23 cellular contexts compared by ENCODE assay signal in the genomic region with DNA sequence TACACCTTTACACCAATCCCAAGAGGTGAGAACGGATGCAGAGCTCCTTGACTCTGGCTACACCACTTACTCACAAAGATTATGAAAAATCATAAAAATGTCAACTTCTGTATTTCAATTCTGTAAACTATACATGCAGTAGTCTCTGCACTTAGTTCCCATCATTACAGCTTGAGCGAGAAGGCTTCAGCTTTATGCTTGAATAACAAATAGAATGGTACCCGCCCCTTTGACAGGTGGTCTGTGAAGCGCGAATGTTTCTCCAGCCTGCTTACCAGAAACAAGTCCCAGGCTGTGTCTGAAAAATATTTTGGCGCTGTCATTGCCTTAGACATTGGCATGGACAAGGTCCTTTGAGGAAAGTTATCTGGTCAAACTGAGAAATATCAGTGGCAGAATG.
A peak's percentile ranks its signal among the peaks of the same experiment; 100 is the strongest.
DNase-seq lines count a peak whose midpoint lies in the region; ATAC-seq lines count a peak whose summit lies in the region.
"Had no signal": no experiment of that assay in that cellular context is flagged by ENCODE, and none has a peak within 500 bp of the region (broad histone marks: within the 10 kb centered on the region; RNA-seq: fewer than 3 reads in every experiment).

No MANE protein-coding gene starts in this region.

- H3K4me1 ChIP-seq in BLaER1 treated with 17β-estradiol and CSF1 and Interleukin-3, amounts not matched to agents 10 nM and 100 nM = peaks cover 0 to 13% (median 10%) of the 10 kb centered on the region in 10 experiments; a peak in 12 of 20 replicates
- H3K4me1 ChIP-seq: A549, Peyer's patch had no signal

- peaks cover 10% of the 10 kb centered on the region for H3K4me1 Mint-ChIP-seq in memory B cell
- peaks cover 17 to 36% of the 10 kb centered on the region in 2 donors for H3K4me1 Mint-ChIP-seq in stimulated activated naive B cell treated with anti-CD40 and anti-IgM and Interleukin-4, amounts not matched to agents 10 μg/mL and 1 μg/mL and 100 μg/mL, for 72 hours
- H3K4me1 Mint-ChIP-seq: CD4-positive, CD25-positive, alpha-beta regulatory T cell had no signal

- H3K27ac ChIP-seq in BLaER1 treated with 17β-estradiol and CSF1 and Interleukin-3, amounts not matched to agents 10 nM and 100 nM = no peak overlapping the region
- H3K27ac ChIP-seq: A549, Peyer's patch, SK-N-MC had no signal

- no peak overlapping the region for H3K4me3 Mint-ChIP-seq in memory B cell
- no peak overlapping the region for H3K4me3 Mint-ChIP-seq in stimulated activated naive B cell treated with anti-CD40 and anti-IgM and Interleukin-4, amounts not matched to agents 10 μg/mL and 1 μg/mL and 100 μg/mL, for 72 hours
- H3K4me3 Mint-ChIP-seq: CD4-positive, CD25-positive, alpha-beta regulatory T cell had no signal

- H3K4me2 ChIP-seq in BLaER1 treated with 17β-estradiol and CSF1 and Interleukin-3, amounts not matched to agents 10 nM and 100 nM = peak overlapping the region in 8 of 11 experiments; percentile 10 to 57 (median 34); a peak in 11 of 22 replicates
- H3K4me2 ChIP-seq: A549 had no signal

- H3K9me3 ChIP-seq in BLaER1 treated with 17β-estradiol and CSF1 and Interleukin-3, amounts not matched to agents 10 nM and 100 nM (replicated peaks in 1 of 11) = peaks cover 42 to 99% (median 91%) of the 10 kb centered on the region in 11 experiments
- H3K9me3 ChIP-seq: A549, Peyer's patch had no signal

- H3K36me3 ChIP-seq in BLaER1 treated with 17β-estradiol and CSF1 and Interleukin-3, amounts not matched to agents 10 nM and 100 nM = peaks cover 0 to 79% (median 33%) of the 10 kb centered on the region in 11 experiments; a peak in 16 of 22 replicates
- H3K36me3 ChIP-seq: Peyer's patch had no signal

- no peaks in the 10 kb centered on the region for H3K27me3 ChIP-seq in BLaER1 treated with 17β-estradiol and CSF1 and Interleukin-3, amounts not matched to agents 10 nM and 100 nM
- H3K27me3 ChIP-seq: Peyer's patch had no signal

- no peaks in the 10 kb centered on the region for H3K36me3 Mint-ChIP-seq in memory B cell
- H3K36me3 Mint-ChIP-seq in stimulated activated naive B cell treated with anti-CD40 and anti-IgM and Interleukin-4, amounts not matched to agents 10 μg/mL and 1 μg/mL and 100 μg/mL, for 72 hours = no peaks in the 10 kb centered on the region
- H3K36me3 Mint-ChIP-seq: CD4-positive, CD25-positive, alpha-beta regulatory T cell had no signal

- no peaks in the 10 kb centered on the region for H4K20me1 ChIP-seq in BLaER1 treated with 17β-estradiol and CSF1 and Interleukin-3, amounts not matched to agents 10 nM and 100 nM

- ATAC-seq in memory B cell (ENCODE audit: low read depth) = peak; percentile 92
- ATAC-seq in stimulated activated naive B cell treated with anti-CD40 and anti-IgM and Interleukin-4, amounts not matched to agents 10 μg/mL and 1 μg/mL and 100 μg/mL, for 72 hours (replicated peaks) = peak; percentile 84 to 95
- no peak for ATAC-seq in GM19452 (IDR thresholded peaks at IDR 0.05; ENCODE audit: unreplicated experiment)
- ATAC-seq: A549 had no signal

- H3K9ac ChIP-seq in BLaER1 treated with 17β-estradiol and CSF1 and Interleukin-3, amounts not matched to agents 10 nM and 100 nM = no peak overlapping the region

- no peak overlapping the region for H3K27ac Mint-ChIP-seq in memory B cell
- no peak overlapping the region for H3K27ac Mint-ChIP-seq in stimulated activated naive B cell treated with anti-CD40 and anti-IgM and Interleukin-4, amounts not matched to agents 10 μg/mL and 1 μg/mL and 100 μg/mL, for 72 hours
- H3K27ac Mint-ChIP-seq: CD4-positive, CD25-positive, alpha-beta regulatory T cell had no signal

- peak; percentile 60 for DNase-seq in NAMALWA (ENCODE audit: low spot score)
- DNase-seq in memory B cell (ENCODE audit: low spot score in 2 of 2) = no peak
- DNase-seq in stimulated activated naive B cell treated with anti-CD40 and anti-IgM and Interleukin-4, amounts not matched to agents 10 μg/mL and 1 μg/mL and 100 μg/mL, for 72 hours = no peak
- no peak for DNase-seq in AML-193 (lab: John Stamatoyannopoulos, UW)
- no peak for DNase-seq in NCI-H1930 (lab: John Stamatoyannopoulos, UW)
- DNase-seq: CD4-positive, CD25-positive, alpha-beta regulatory T cell; DMS153; DND-41; HCEC 1CT; KBM-7; MV-4-11; NCI-H1105 treated with DMSO at 0.1 percent for 48 hours; NCI-H146; NCI-H2029; NCI-H2227 treated with DMSO at 0.1 percent for 48 hours; NCI-H510A; NCI-H69; SIG-M5 had no signal

- no peak overlapping the region for H3K4me3 ChIP-seq in BLaER1 treated with 17β-estradiol and CSF1 and Interleukin-3, amounts not matched to agents 10 nM and 100 nM
- H3K4me3 ChIP-seq: A549, Peyer's patch, SK-N-MC had no signal

- no peaks in the 10 kb centered on the region for H3K9me3 Mint-ChIP-seq in memory B cell
- H3K9me3 Mint-ChIP-seq in stimulated activated naive B cell treated with anti-CD40 and anti-IgM and Interleukin-4, amounts not matched to agents 10 μg/mL and 1 μg/mL and 100 μg/mL, for 72 hours = no peaks in the 10 kb centered on the region

- H3K27me3 Mint-ChIP-seq in memory B cell = no peaks in the 10 kb centered on the region
- no peaks in the 10 kb centered on the region for H3K27me3 Mint-ChIP-seq in stimulated activated naive B cell treated with anti-CD40 and anti-IgM and Interleukin-4, amounts not matched to agents 10 μg/mL and 1 μg/mL and 100 μg/mL, for 72 hours
- H3K27me3 Mint-ChIP-seq: CD4-positive, CD25-positive, alpha-beta regulatory T cell had no signal
